Comparison of ENCODE assay signal across 32 cellular contexts in the genomic region with DNA sequence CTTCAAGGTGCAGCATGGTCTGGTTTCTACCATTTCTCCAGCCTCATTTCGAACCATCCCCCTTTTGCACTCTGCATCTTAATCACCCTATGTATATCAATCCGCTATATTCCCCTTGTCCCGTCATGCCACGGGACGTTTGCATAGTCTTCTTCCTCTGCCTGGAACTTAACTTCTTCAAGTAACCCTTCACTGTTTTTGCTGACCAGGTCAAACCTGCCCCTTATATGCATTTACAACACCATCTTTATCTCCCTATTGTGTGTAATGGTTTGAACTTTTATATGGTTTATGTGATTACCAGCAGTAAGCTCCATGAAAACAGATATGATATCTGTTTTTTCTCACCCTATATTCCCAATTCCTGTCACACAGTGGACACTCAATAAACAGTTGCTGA. TPM values are rescaled to one million over a fixed set of nuclear protein-coding genes. Genes with fewer than 3 reads are reported as not detected.
DNase-seq lines count a peak whose midpoint lies in the region; ATAC-seq, FAIRE-seq and TF ChIP-seq lines count a peak whose summit lies in the region.
"Had no signal": no experiment of that assay in that cellular context is flagged by ENCODE, and none has a peak within 500 bp of the region (broad histone marks: within the 10 kb centered on the region; RNA-seq: fewer than 3 reads in every experiment).

No MANE protein-coding gene starts in this region.

- no peaks in the 10 kb centered on the region for H3K9me3 Mint-ChIP-seq in CD8-positive, alpha-beta memory T cell
- no peaks in the 10 kb centered on the region for H3K9me3 Mint-ChIP-seq in activated T-helper 17 cell treated with anti-CD3 and anti-CD28 coated beads, Interleukin-2, amount 50 U/mL, for 72 hours
- no peaks in the 10 kb centered on the region for H3K9me3 Mint-ChIP-seq in natural killer cell
- H3K9me3 Mint-ChIP-seq: activated naive CD8-positive, alpha-beta T cell treated with anti-CD3 and anti-CD28 coated beads, Interleukin-2, amount 10 ng/mL, durations not matched to agents 7 days and 5 days had no signal

- TF ChIP-seq POLR2A in A549 (IDR thresholded peaks at IDR 0.05; ENCODE audit: low read length) = no peak

- CTCF ChIA-PET in A549 (lab: Yijun Ruan, JAX) = interaction anchor here (0.6 to 3.6 kb wide), 3 partner anchors 30 to 117 kb away, joined by 3 to 25 read pairs (median 5); no protein-coding TSS in a partner anchor
- CTCF ChIA-PET in CD8-positive, alpha-beta memory T cell (lab: Charles Lee) = interaction anchor here (0.9 to 4.2 kb wide), 5 partner anchors 88 to 143 kb away, joined by 3 to 22 read pairs (median 3); no protein-coding TSS in a partner anchor

- TF ChIP-seq RAD21 in A549 (conservative IDR thresholded peaks at IDR 0.05 in 1 of 2, IDR thresholded peaks at IDR 0.05 in 1 of 2) = no peak

- peak overlapping the region in 6 of 8 donors; percentile 0 to 71 (median 16) for H3K27ac Mint-ChIP-seq in CD8-positive, alpha-beta memory T cell
- H3K27ac Mint-ChIP-seq in activated T-helper 17 cell treated with anti-CD3 and anti-CD28 coated beads, Interleukin-2, amount 50 U/mL, for 72 hours = no peak overlapping the region
- no peak overlapping the region for H3K27ac Mint-ChIP-seq in natural killer cell
- H3K27ac Mint-ChIP-seq: activated naive CD8-positive, alpha-beta T cell treated with anti-CD3 and anti-CD28 coated beads, Interleukin-2, amount 10 ng/mL, durations not matched to agents 7 days and 5 days had no signal

- peaks cover 0 to 42% (median 10%) of the 10 kb centered on the region in 3 donors for H3K36me3 Mint-ChIP-seq in CD8-positive, alpha-beta memory T cell
- peaks cover 53% of the 10 kb centered on the region for H3K36me3 Mint-ChIP-seq in activated T-helper 17 cell treated with anti-CD3 and anti-CD28 coated beads, Interleukin-2, amount 50 U/mL, for 72 hours (ENCODE audit: low read depth)
- H3K36me3 Mint-ChIP-seq in natural killer cell = peaks cover 6% of the 10 kb centered on the region

- DNase-seq in A549 (ENCODE audit: low read depth in 1 of 2, low spot score in 1 of 2) = no peak
- no peak for DNase-seq in CD8-positive, alpha-beta memory T cell
- DNase-seq in natural killer cell = no peak
- no peak for DNase-seq in sciatic nerve (ENCODE audit: low spot score)
- no peak for DNase-seq in SIG-M5 treated with dmso at 0.1 percent for 504 hours (lab: John Stamatoyannopoulos, UW; ENCODE audit: unreplicated experiment)
- DNase-seq: activated CD4-positive, alpha-beta T cell treated with anti-CD3 and anti-CD28 coated beads, Interleukin-2, amount 50 U/mL, for 48 hours; activated CD4-positive, CD25-positive, alpha-beta regulatory T cell; activated effector memory CD4-positive, alpha-beta T cell treated with anti-CD3 and anti-CD28 coated beads, Interleukin-2, amount 50 U/mL, for 16 hours; activated naive CD8-positive, alpha-beta T cell treated with anti-CD3 and anti-CD28 coated beads, Interleukin-2, amount 10 ng/mL, durations not matched to agents 7 days and 5 days; Caco-2; DMS53; effector CD8-positive, alpha-beta T cell; H7; hippocampal formation; IMR-90; lower lobe of right lung; NCI-H1048; NCI-H446; NCI-H774; Peyer's patch; right cardiac atrium; SHP77; stimulated activated CD4-positive, alpha-beta T cell treated with anti-CD3 and anti-CD28 coated beads, Interleukin-12 subunit alpha, Interleukin-12 subunit beta, amount 100 ng/mL, for 4 hours; stimulated activated CD4-positive, alpha-beta T cell treated with anti-CD3 and anti-CD28 coated beads, Interleukin-2, amount 100 ng/mL, for 48 hours had no signal

- peaks cover 34 to 53% (median 49%) of the 10 kb centered on the region in 3 donors for H3K4me1 Mint-ChIP-seq in CD8-positive, alpha-beta memory T cell
- peaks cover 24% of the 10 kb centered on the region for H3K4me1 Mint-ChIP-seq in activated T-helper 17 cell treated with anti-CD3 and anti-CD28 coated beads, Interleukin-2, amount 50 U/mL, for 72 hours
- H3K4me1 Mint-ChIP-seq in natural killer cell = peaks cover 28 to 37% of the 10 kb centered on the region in 2 donors

- H3K4me1 ChIP-seq in A549 = peaks cover 18% of the 10 kb centered on the region
- H3K4me1 ChIP-seq in CD8-positive, alpha-beta memory T cell (ENCODE audit: insufficient read depth, low read length) = peaks cover 22% of the 10 kb centered on the region

- no peak overlapping the region for H3K4me2 ChIP-seq in A549

- POLR2A ChIA-PET in A549 (lab: Yijun Ruan, JAX) = interaction anchor here (0.6 kb wide), 1 partner anchor 19 kb away, joined by 3 read pairs; no protein-coding TSS in a partner anchor
- POLR2A ChIA-PET in CD8-positive, alpha-beta memory T cell (lab: Charles Lee) = interaction anchor here (0.6 kb wide), 1 partner anchor 166 kb away, joined by 4 read pairs; no protein-coding TSS in a partner anchor

- intact Hi-C loops in natural killer cell (cut with micrococcal nuclease) = loop anchor here (5.0 kb wide), 2 partner anchors 58 to 82 kb away; a partner anchor contains a TSS
- intact Hi-C loops in sciatic nerve (cut with DNase I) = no loop called here

- TF ChIP-seq CTCF in A549 (IDR thresholded peaks at IDR 0.05) = no peak
- TF ChIP-seq CTCF in natural killer cell (IDR thresholded peaks at IDR 0.05) = no peak

- no peaks in the 10 kb centered on the region for H3K27me3 Mint-ChIP-seq in CD8-positive, alpha-beta memory T cell
- no peaks in the 10 kb centered on the region for H3K27me3 Mint-ChIP-seq in activated T-helper 17 cell treated with anti-CD3 and anti-CD28 coated beads, Interleukin-2, amount 50 U/mL, for 72 hours
- H3K27me3 Mint-ChIP-seq in natural killer cell (ENCODE audit: low read depth in 2 of 2) = no peaks in the 10 kb centered on the region
- H3K27me3 Mint-ChIP-seq: activated naive CD8-positive, alpha-beta T cell treated with anti-CD3 and anti-CD28 coated beads, Interleukin-2, amount 10 ng/mL, durations not matched to agents 7 days and 5 days had no signal

- 88% methylated on average over 5 of the region's 5 CpGs for WGBS in A549 (ENCODE audit: missing lambda C conversion rate)

- ATAC-seq in A549 (no peak), natural killer cell (no peak), GM18511 (IDR thresholded peaks at IDR 0.05; ENCODE audit: unreplicated experiment) (no peak), sciatic nerve (no peak)
- ATAC-seq in activated T-helper 17 cell treated with anti-CD3 and anti-CD28 coated beads, Interleukin-2, amount 50 U/mL, for 72 hours (replicated peaks) = no peak
- ATAC-seq: lower lobe of right lung, right cardiac atrium had no signal

- no peaks in the 10 kb centered on the region for H3K9me3 ChIP-seq in A549
- H3K9me3 ChIP-seq in CD8-positive, alpha-beta memory T cell (ENCODE audit: low read length) = no peaks in the 10 kb centered on the region
- H3K9me3 ChIP-seq: ascending aorta; BLaER1 treated with 17β-estradiol and CSF1 and Interleukin-3, amounts not matched to agents 10 nM and 100 nM; Caco-2; lower lobe of right lung; Peyer's patch; tibial nerve had no signal

- H3K36me3 ChIP-seq in CD8-positive, alpha-beta memory T cell (ENCODE audit: insufficient read depth, low read length) = no peaks in the 10 kb centered on the region

- no peak overlapping the region for H3K27ac ChIP-seq in A549
- no peak overlapping the region for H3K27ac ChIP-seq in CD8-positive, alpha-beta memory T cell (ENCODE audit: low read depth, low read length)
- H3K27ac ChIP-seq: ascending aorta; BLaER1 treated with 17β-estradiol and CSF1 and Interleukin-3, amounts not matched to agents 10 nM and 100 nM; coronary artery; epithelial cell of prostate; lower lobe of right lung; Peyer's patch; tibial nerve had no signal

- no peak overlapping the region for H3K4me3 ChIP-seq in A549
- no peak overlapping the region for H3K4me3 ChIP-seq in CD8-positive, alpha-beta memory T cell (ENCODE audit: low read length)
- H3K4me3 ChIP-seq: ascending aorta; BLaER1 treated with 17β-estradiol and CSF1 and Interleukin-3, amounts not matched to agents 10 nM and 100 nM; coronary artery; lower lobe of right lung; Peyer's patch; tibial nerve had no signal

- H3K27me3 ChIP-seq in CD8-positive, alpha-beta memory T cell (ENCODE audit: insufficient read depth, low read length, poor library complexity, severe bottlenecking) = no peaks in the 10 kb centered on the region
- H3K27me3 ChIP-seq: ascending aorta; BLaER1 treated with 17β-estradiol and CSF1 and Interleukin-3, amounts not matched to agents 10 nM and 100 nM; Peyer's patch; tibial nerve had no signal

- peak overlapping the region in 4 of 7 donors; percentile 4 to 68 (median 50) for H3K4me3 Mint-ChIP-seq in CD8-positive, alpha-beta memory T cell
- peak overlapping the region; percentile 98 for H3K4me3 Mint-ChIP-seq in activated T-helper 17 cell treated with anti-CD3 and anti-CD28 coated beads, Interleukin-2, amount 50 U/mL, for 72 hours
- peak overlapping the region; percentile 18 for H3K4me3 Mint-ChIP-seq in natural killer cell
- H3K4me3 Mint-ChIP-seq: activated naive CD8-positive, alpha-beta T cell treated with anti-CD3 and anti-CD28 coated beads, Interleukin-2, amount 10 ng/mL, durations not matched to agents 7 days and 5 days had no signal

- no peak for FAIRE-seq in A549 (lab: Jason Lieb, UNC)
- FAIRE-seq: GM12892 had no signal

- TF ChIP-seq EP300 in A549 (IDR thresholded peaks at IDR 0.05) = no peak

TF ChIP-seq in A549, 52 proteins besides CTCF, POLR2A, EP300 and RAD21 (continues in another document):
- peak; percentile 61 for TF ChIP-seq MAFK (IDR thresholded peaks at IDR 0.05; ENCODE audit: partially characterized antibody)

RNA-seq across cellular contexts. Expression of a gene that starts 2.3 kb away (rescaled TPM):
- polyA plus RNA-seq in A549 (2011; rRNA removed) (45.0 and 49.7 TPM in 2 replicates), A549 (2017; fragmentation: RNase III; extraction: RNeasy Plus Mini Kit Qiagen cat#74134 plus additional on column Dnase treatment) (22.1 to 26.5 TPM (median 22.6 TPM) in 3 replicates)
- 14.4 and 14.9 TPM in 2 replicates for polyA plus RNA-seq in A549 (2012; cell fraction: cytosol; rRNA removed)
- 11.1 and 17.2 TPM in 2 replicates for polyA plus RNA-seq in A549 (2012; cell fraction: nucleus; rRNA removed)
- 17.0 and 17.9 TPM in 2 replicates for polyA minus RNA-seq in A549 (2011; rRNA and poly(A)+ RNA removed)
- total RNA-seq in CD8-positive, alpha-beta memory T cell = 10 to 100 TPM; 26.3 to 33.6 TPM
- 27.5 TPM for polyA plus RNA-seq in CD8-positive, alpha-beta memory T cell
- 10 to 100 TPM; 24.7 to 26.9 TPM for total RNA-seq in activated T-helper 17 cell treated with anti-CD3 and anti-CD28 coated beads, Interleukin-2, amount 50 U/mL, for 72 hours
- total RNA-seq in natural killer cell (10 to 100 TPM; 28.8 to 41.1 (median 33.0) TPM), sciatic nerve (44.1 TPM)

RNA-seq across cellular contexts. Expression of a gene that starts 59.4 kb away (rescaled TPM):
- polyA plus RNA-seq in A549 (2011; rRNA removed) (12.1 and 13.0 TPM in 2 replicates), A549 (2017; fragmentation: RNase III; extraction: RNeasy Plus Mini Kit Qiagen cat#74134 plus additional on column Dnase treatment) (6.9 to 8.0 TPM (median 8.0 TPM) in 3 replicates)
- polyA plus RNA-seq in A549 (2012; cell fraction: cytosol; rRNA removed) = 2.6 and 3.2 TPM in 2 replicates
- 2.4 and 3.8 TPM in 2 replicates for polyA plus RNA-seq in A549 (2012; cell fraction: nucleus; rRNA removed)
- polyA minus RNA-seq in A549 (2011; rRNA and poly(A)+ RNA removed) = 29.0 and 33.1 TPM in 2 replicates
- total RNA-seq in CD8-positive, alpha-beta memory T cell = 10 to 100 TPM; 39.7 to 41.0 TPM
- polyA plus RNA-seq in CD8-positive, alpha-beta memory T cell = 1.9 TPM
- 10 to 100 TPM; 21.4 to 48.7 TPM for total RNA-seq in activated T-helper 17 cell treated with anti-CD3 and anti-CD28 coated beads, Interleukin-2, amount 50 U/mL, for 72 hours
- total RNA-seq in natural killer cell (10 to 100 TPM; 10.6 to 19.6 (median 12.3) TPM), sciatic nerve (102 TPM)

Comparison
In these comparisons a context has a peak if more than half of its experiments do, and no peak if none do; other contexts are left out.
1. H3K27ac Mint-ChIP-seq: peak in CD8-positive, alpha-beta memory T cell (6 of 8); none in activated T-helper 17 cell treated with anti-CD3 and anti-CD28 coated beads, Interleukin-2, amount 50 U/mL, for 72 hours (single experiment) and natural killer cell (0 of 2).
2. H3K4me3 Mint-ChIP-seq: peak in every context shown above with its lines; median percentile 98 in activated T-helper 17 cell treated with anti-CD3 and anti-CD28 coated beads, Interleukin-2, amount 50 U/mL, for 72 hours; 50 in CD8-positive, alpha-beta memory T cell; 18 in natural killer cell.